ENCODE assay signal across 8 cellular contexts in genomic region chr2:191758420-191759199, GRCh38.
A peak's percentile ranks its signal among the peaks of the same experiment; 100 is the strongest.
DNase-seq lines count a peak whose midpoint lies in the region; ATAC-seq, FAIRE-seq and TF ChIP-seq lines count a peak whose summit lies in the region.

No MANE protein-coding gene starts in this region.

- ATAC-seq in GM21723 (IDR thresholded peaks at IDR 0.05; ENCODE audit: unreplicated experiment) (peak; percentile 100), left ventricle myocardium superior (peak; percentile 50)

- TF ChIP-seq CTCF in GM12864 (IDR thresholded peaks at IDR 0.05; ENCODE audit: low read depth, low read length, missing control alignments), result peak; percentile 89

- no peak overlapping the region for H3K27ac ChIP-seq in SJSA1

- H3K36me3 ChIP-seq in SJSA1, result no peaks in the 10 kb centered on the region

- H3K4me1 ChIP-seq in SJSA1 (replicated peaks), result peaks cover 6% of the 10 kb centered on the region

- intact Hi-C loops in left ventricle myocardium superior (cut with micrococcal nuclease), result no loop called here

- peak; percentile 96 for FAIRE-seq in HTR-8/SVneo (lab: Jason Lieb, UNC)

- no peak overlapping the region for H3K4me3 ChIP-seq in GM12864 (ENCODE audit: low read depth, low read length)
- H3K4me3 ChIP-seq in SJSA1, result no peak overlapping the region

- DNase-seq in GM12864 (ENCODE audit: low read depth), result peak; percentile 49
- peak; percentile 88 for DNase-seq in HTR-8/SVneo (ENCODE audit: insufficient read length, low spot score)
- peak; percentile 45 to 61 for DNase-seq in SJSA1 (ENCODE audit: low read depth in 1 of 2, low spot score in 2 of 2)
- peak; percentile 22 for DNase-seq in activated gamma-delta T cell treated with anti-CD3 and anti-CD28 coated beads, Interleukin-2, amount 50 U/mL, for 16 hours (ENCODE audit: low read depth)
- peak; percentile 22 for DNase-seq in left ventricle myocardium superior
- peak; percentile 57 to 62 for DNase-seq in stimulated activated CD4-positive, alpha-beta T cell treated with anti-CD3 and anti-CD28 coated beads, Interleukin-2, amount 100 ng/mL, for 24 hours
- DNase-seq in NCI-H1930 (lab: John Stamatoyannopoulos, UW), result no peak

- peaks cover 3% of the 10 kb centered on the region; the same call in 1 of the 2 replicates for H3K27me3 ChIP-seq in SJSA1 (replicated peaks)

- no peaks in the 10 kb centered on the region for H3K9me3 ChIP-seq in SJSA1 (replicated peaks)

Comparison
In these comparisons a context has a peak if more than half of its experiments do, and no peak if none do; other contexts are left out.
1. DNase-seq: peak in GM12864 (single experiment), HTR-8/SVneo (single experiment), SJSA1 (2 of 2), activated gamma-delta T cell treated with anti-CD3 and anti-CD28 coated beads, Interleukin-2, amount 50 U/mL, for 16 hours (single experiment), left ventricle myocardium superior (single experiment) and stimulated activated CD4-positive, alpha-beta T cell treated with anti-CD3 and anti-CD28 coated beads, Interleukin-2, amount 100 ng/mL, for 24 hours (2 of 2); none in NCI-H1930 (0 of 2).